ENCODE assay signal across 15 cellular contexts in genomic region chr12:75774309-75775052, GRCh38.
DNase-seq lines count a peak whose midpoint lies in the region; ATAC-seq and TF ChIP-seq lines count a peak whose summit lies in the region.
"Had no signal": no experiment of that assay in that cellular context is flagged by ENCODE, and none has a peak within 500 bp of the region (broad histone marks: within the 10 kb centered on the region; RNA-seq: fewer than 3 reads in every experiment).

No MANE protein-coding gene starts in this region.

- H3K4me3 Mint-ChIP-seq in stimulated activated memory B cell treated with anti-CD40 and anti-IgM and Interleukin-4, amounts not matched to agents 10 μg/mL and 1 μg/mL and 100 μg/mL, for 72 hours, result no peak overlapping the region
- H3K4me3 Mint-ChIP-seq: GM23338 had no signal

- no peaks in the 10 kb centered on the region for H3K36me3 Mint-ChIP-seq in stimulated activated memory B cell treated with anti-CD40 and anti-IgM and Interleukin-4, amounts not matched to agents 10 μg/mL and 1 μg/mL and 100 μg/mL, for 72 hours

- H3K36me3 ChIP-seq in smooth muscle cell (ENCODE audit: low read depth), result no peaks in the 10 kb centered on the region
- H3K36me3 ChIP-seq: adrenal gland, heart left ventricle, prostate gland had no signal

- H3K4me3 ChIP-seq in smooth muscle cell, result no peak overlapping the region
- H3K4me3 ChIP-seq: adrenal gland, GM23338, heart left ventricle, lung, prostate gland had no signal

- H3K9ac ChIP-seq in smooth muscle cell (ENCODE audit: low read depth), result no peak overlapping the region

- WGBS in smooth muscle cell (ENCODE audit: low lambda C conversion rate), result 78% methylated on average over 2 of the region's 2 CpGs

- H3K9me3 Mint-ChIP-seq in stimulated activated memory B cell treated with anti-CD40 and anti-IgM and Interleukin-4, amounts not matched to agents 10 μg/mL and 1 μg/mL and 100 μg/mL, for 72 hours, result peaks cover 3% of the 10 kb centered on the region
- H3K9me3 Mint-ChIP-seq: GM23338 had no signal

- H3K4me2 ChIP-seq in smooth muscle cell, result peak overlapping the region; percentile 24
- H3K4me2 ChIP-seq: GM23338 had no signal

- H3K9me3 ChIP-seq in smooth muscle cell (replicated peaks; ENCODE audit: low read depth), result no peaks in the 10 kb centered on the region
- H3K9me3 ChIP-seq: adrenal gland, heart left ventricle, prostate gland had no signal

- H3K4me1 ChIP-seq in smooth muscle cell (ENCODE audit: low read depth), result peaks cover 3% of the 10 kb centered on the region
- H3K4me1 ChIP-seq: prostate gland had no signal

- H3K27ac ChIP-seq in smooth muscle cell (ENCODE audit: low read depth), result no peak overlapping the region
- H3K27ac ChIP-seq: heart left ventricle, prostate gland had no signal

- peak overlapping the region; percentile 65 for H2AFZ ChIP-seq in smooth muscle cell (ENCODE audit: low read depth)
- H2AFZ ChIP-seq: GM23338 had no signal

- H4K20me1 ChIP-seq in smooth muscle cell (ENCODE audit: low read depth), result no peaks in the 10 kb centered on the region

- no peaks in the 10 kb centered on the region for H3K79me2 ChIP-seq in smooth muscle cell (ENCODE audit: low read depth)

- H3K27me3 ChIP-seq in smooth muscle cell (ENCODE audit: low read depth), result no peaks in the 10 kb centered on the region
- H3K27me3 ChIP-seq: adrenal gland, heart left ventricle had no signal

- no peak for TF ChIP-seq CTCF in smooth muscle cell (IDR thresholded peaks at IDR 0.05; ENCODE audit: borderline replicate concordance, insufficient read depth, poor library complexity, severe bottlenecking)

- ATAC-seq in GM19351 (IDR thresholded peaks at IDR 0.05; ENCODE audit: unreplicated experiment) (peak; percentile 63), HG03060 (IDR thresholded peaks at IDR 0.05; ENCODE audit: low read depth, unreplicated experiment) (peak; percentile 71), HG03139 (IDR thresholded peaks at IDR 0.05; ENCODE audit: unreplicated experiment) (no peak)
- no peak for ATAC-seq in stimulated activated memory B cell treated with anti-CD40 and anti-IgM and Interleukin-4, amounts not matched to agents 10 μg/mL and 1 μg/mL and 100 μg/mL, for 72 hours
- ATAC-seq: GM23338, heart left ventricle, Right ventricle myocardium inferior had no signal

- no peak overlapping the region for H3K27ac Mint-ChIP-seq in stimulated activated memory B cell treated with anti-CD40 and anti-IgM and Interleukin-4, amounts not matched to agents 10 μg/mL and 1 μg/mL and 100 μg/mL, for 72 hours
- H3K27ac Mint-ChIP-seq: GM23338 had no signal

- H3F3A ChIP-seq in smooth muscle cell (ENCODE audit: low read depth), result peaks cover 6% of the 10 kb centered on the region

- no peaks in the 10 kb centered on the region for H3K27me3 Mint-ChIP-seq in stimulated activated memory B cell treated with anti-CD40 and anti-IgM and Interleukin-4, amounts not matched to agents 10 μg/mL and 1 μg/mL and 100 μg/mL, for 72 hours

- H3K4me1 Mint-ChIP-seq in stimulated activated memory B cell treated with anti-CD40 and anti-IgM and Interleukin-4, amounts not matched to agents 10 μg/mL and 1 μg/mL and 100 μg/mL, for 72 hours, result peaks cover 22% of the 10 kb centered on the region
- H3K4me1 Mint-ChIP-seq: GM23338 had no signal

- DNase-seq in amniotic epithelial cell (ENCODE audit: low read depth) (peak; percentile 67), smooth muscle cell (lab: John Stamatoyannopoulos, UW; ENCODE audit: unreplicated experiment) (no peak), ureter (ENCODE audit: low spot score) (no peak)
- DNase-seq: heart left ventricle; NCI-H446 treated with DMSO at 0.1 percent for 48 hours; stimulated activated CD4-positive, alpha-beta T cell treated with anti-CD3 and anti-CD28 coated beads, Interleukin-4, amount 100 ng/mL, for 24 hours had no signal

Comparison
In these comparisons a context has a peak if more than half of its experiments do, and no peak if none do; other contexts are left out.
1. ATAC-seq: peak in GM19351 (single experiment) and HG03060 (single experiment); none in HG03139 (single experiment) and stimulated activated memory B cell treated with anti-CD40 and anti-IgM and Interleukin-4, amounts not matched to agents 10 μg/mL and 1 μg/mL and 100 μg/mL, for 72 hours (single experiment).